26 cellular contexts compared by ENCODE assay signal in the genomic region with DNA sequence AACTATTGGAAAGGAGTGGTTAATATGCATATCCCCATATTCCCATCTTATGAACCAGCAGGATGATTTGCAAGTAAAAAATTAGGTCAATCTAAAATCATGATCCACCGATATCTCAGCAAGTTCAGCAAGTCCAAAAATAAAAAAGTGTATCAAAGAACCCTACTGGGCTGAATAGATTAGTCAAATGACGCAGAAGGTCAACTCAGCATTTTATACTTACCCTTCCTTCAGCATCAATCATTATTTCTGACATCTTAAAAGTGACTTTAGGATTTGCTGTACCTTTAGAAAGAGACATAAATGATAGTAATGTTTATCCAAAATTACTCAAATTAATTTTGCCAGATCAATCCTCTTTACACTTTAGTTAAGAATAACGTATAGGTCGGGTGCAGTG. TPM values are rescaled to one million over a fixed set of nuclear protein-coding genes. Genes with fewer than 3 reads are reported as not detected.
DNase-seq lines count a peak whose midpoint lies in the region; ATAC-seq, FAIRE-seq and TF ChIP-seq lines count a peak whose summit lies in the region.
"Had no signal": no experiment of that assay in that cellular context is flagged by ENCODE, and none has a peak within 500 bp of the region (broad histone marks: within the 10 kb centered on the region; RNA-seq: fewer than 3 reads in every experiment).

No MANE protein-coding gene starts in this region.

- intact Hi-C loops in HepG2 (cut with micrococcal nuclease; ENCODE audit: unreplicated experiment), result no loop called here
- intact Hi-C loops in right lobe of liver (cut with DNase I), result no loop called here

- TF ChIP-seq RAD21 in HepG2 (CRISPR knock-in tag; IDR thresholded peaks at IDR 0.05), result no peak

- H3K27ac ChIP-seq in HepG2 (ENCODE audit: extremely low read length, insufficient read depth, low read length) (no peak overlapping the region), right lobe of liver (no peak overlapping the region)
- H3K27ac ChIP-seq: BLaER1 had no signal

- ATAC-seq in HepG2 (no peak), right lobe of liver (no peak), T-helper 17 cell (no peak)
- ATAC-seq: GM12878 had no signal

- H3K4me1 ChIP-seq in HepG2 (ENCODE audit: insufficient read depth, low read length) (no peaks in the 10 kb centered on the region), right lobe of liver (no peaks in the 10 kb centered on the region)
- H3K4me1 ChIP-seq: BE2C, BLaER1 had no signal

- no peak for TF ChIP-seq EP300 in HepG2 (IDR thresholded peaks at IDR 0.05; ENCODE audit: low read depth in 2 of 2, low read length in 2 of 2)
- no peak for TF ChIP-seq EP300 in HepG2 (CRISPR knock-in tag; IDR thresholded peaks at IDR 0.05; ENCODE audit: borderline replicate concordance)

- peaks cover 5 to 56% of the 10 kb centered on the region in 2 experiments for H3K36me3 ChIP-seq in HepG2 (replicated peaks in 1 of 2; ENCODE audit: control insufficient read depth in 1 of 2, insufficient read depth in 2 of 2, low read length in 2 of 2)
- peaks cover 0 to 64% (median 22%) of the 10 kb centered on the region in 4 donors for H3K36me3 ChIP-seq in right lobe of liver

- H3K4me3 Mint-ChIP-seq in T-helper 17 cell, result no peak overlapping the region
- H3K4me3 Mint-ChIP-seq: CD14-positive monocyte; CD4-positive, alpha-beta memory T cell; CD4-positive, CD25-positive, alpha-beta regulatory T cell; CD8-positive, alpha-beta memory T cell had no signal

- H4K20me1 ChIP-seq in HepG2 (ENCODE audit: insufficient read depth, low read length), result no peaks in the 10 kb centered on the region

- H3K27me3 ChIP-seq in HepG2 (ENCODE audit: control insufficient read depth in 1 of 2, insufficient read depth in 2 of 2, low read length in 2 of 2) (no peaks in the 10 kb centered on the region), right lobe of liver (no peaks in the 10 kb centered on the region)
- H3K27me3 ChIP-seq: BE2C, BLaER1 had no signal

- TF ChIP-seq CTCF in HepG2 (CRISPR knock-in tag; IDR thresholded peaks at IDR 0.05) (no peak), right lobe of liver (IDR thresholded peaks at IDR 0.05) (no peak)

- TF ChIP-seq POLR2A in HepG2 (IDR thresholded peaks at IDR 0.05; ENCODE audit: insufficient read depth in 1 of 2, low read depth in 2 of 2, low read length in 2 of 2), result no peak
- TF ChIP-seq POLR2A in right lobe of liver (IDR thresholded peaks at IDR 0.05), result no peak

- peak overlapping the region; percentile 57 for H3K27ac Mint-ChIP-seq in T-helper 17 cell

- no peaks in the 10 kb centered on the region for H3K79me2 ChIP-seq in HepG2 (ENCODE audit: insufficient read depth, low read length)

- no peak overlapping the region for H3K4me2 ChIP-seq in HepG2 (ENCODE audit: low read depth, low read length)
- H3K4me2 ChIP-seq: BLaER1 had no signal

- in situ Hi-C loops in HepG2 (cut with HindIII; ENCODE audit: extremely low pct_ligation_motif_present, low pct_unique_long_range_greater_than_20kb), result no loop called here

- H2AFZ ChIP-seq in HepG2 (ENCODE audit: low read length), result no peak overlapping the region

- H3K36me3 Mint-ChIP-seq in T-helper 17 cell (ENCODE audit: low read depth), result no peaks in the 10 kb centered on the region

- no peak for FAIRE-seq in HepG2 (lab: Jason Lieb, UNC)
- FAIRE-seq in islet of Langerhans (lab: Jason Lieb, UNC), result peak; percentile 41
- FAIRE-seq: A204.1, GM12878, GM12892, GM18507 had no signal

- no peak overlapping the region for H3K9ac ChIP-seq in HepG2 (ENCODE audit: insufficient read depth, low read depth, low read length)
- H3K9ac ChIP-seq: BLaER1 had no signal

- DNase-seq in HepG2 (ENCODE audit: low spot score) (no peak), right lobe of liver (no peak), T-helper 17 cell (no peak), T1000 (lab: John Stamatoyannopoulos, UW) (no peak)
- DNase-seq in activated CD8-positive, alpha-beta memory T cell treated with anti-CD3 and anti-CD28 coated beads for 24 hours, result no peak
- DNase-seq: 8988T; BE2C; C1 segment of cervical spinal cord; CD4-positive, alpha-beta memory T cell; CD4-positive, CD25-positive, alpha-beta regulatory T cell; CD8-positive, alpha-beta memory T cell; COR-L47; DMS 273 treated with DMSO at 0.1 percent for 48 hours; DMS153; DMS53; DMS79; DND-41; EL; GDM1 had no signal

- peaks cover 2% of the 10 kb centered on the region for H3K4me1 Mint-ChIP-seq in T-helper 17 cell
- H3K4me1 Mint-ChIP-seq: CD14-positive monocyte; CD4-positive, alpha-beta memory T cell; CD8-positive, alpha-beta memory T cell had no signal

- CTCF ChIA-PET in HepG2 (lab: Yijun Ruan, JAX; ENCODE audit: low intra/inter-chr PET ratio, low total read pairs), result no interaction called here

- BruUV-seq in HepG2 (replicated peaks; lab: Mats Ljungman, UMichigan), result no TSS peak

- WGBS in HepG2 (ENCODE audit: low lambda C conversion rate), result 98% methylated on average over 4 of the region's 4 CpGs
- WGBS in right lobe of liver (ENCODE audit: insufficient coverage, low coverage, low lambda C conversion rate, missing lambda C conversion rate), result 90% methylated on average over 4 of the region's 4 CpGs

- POLR2A ChIA-PET in HepG2 (lab: Yijun Ruan, JAX), result no interaction called here

- no peaks in the 10 kb centered on the region for H3K9me3 ChIP-seq in HepG2 (ENCODE audit: low read length)
- no peaks in the 10 kb centered on the region for H3K9me3 ChIP-seq in right lobe of liver
- H3K9me3 ChIP-seq in T-helper 17 cell (ENCODE audit: control insufficient read depth, low read length, poor library complexity, severe bottlenecking), result no peaks in the 10 kb centered on the region
- H3K9me3 ChIP-seq: BE2C, BLaER1 had no signal

- H3K4me3 ChIP-seq in HepG2 (replicated peaks in 1 of 3; ENCODE audit: insufficient read depth in 1 of 3, low read depth in 2 of 3, low read length in 3 of 3) (no peak overlapping the region), right lobe of liver (no peak overlapping the region)
- H3K4me3 ChIP-seq: BLaER1, GM12878 had no signal

- H3K27me3 Mint-ChIP-seq in T-helper 17 cell, result no peaks in the 10 kb centered on the region
- H3K27me3 Mint-ChIP-seq: CD4-positive, alpha-beta memory T cell; CD4-positive, CD25-positive, alpha-beta regulatory T cell; CD8-positive, alpha-beta memory T cell had no signal

TF ChIP-seq in HepG2, 621 proteins besides CTCF, POLR2A, EP300 and RAD21 (continues in another document):
- TF ChIP-seq MAFK (conservative IDR thresholded peaks at IDR 0.05 in 1 of 2, IDR thresholded peaks at IDR 0.05 in 1 of 2; ENCODE audit: low read length in 2 of 2) (peak in 1 of 2 experiments; percentile 57; a peak in 3 of 4 replicates), MAFF (IDR thresholded peaks at IDR 0.05; ENCODE audit: low read depth, low read length) (0 out of 2 replicates have a peak, but pooled peaks have one; percentile 21)

RNA-seq across cellular contexts. Expression of gene DPP8, which starts 32.6 kb away (rescaled TPM):
- total RNA-seq in HepG2 (2016; rRNA removed; fragmentation: Illumina TruSeq; extraction: Trizol), result 26.3 and 34.8 TPM in 2 replicates
- total RNA-seq in HepG2 (2016; cell fraction: cytosol; rRNA removed; fragmentation: Illumina TruSeq; extraction: Trizol; ENCODE audit: low read depth), result 23.0 and 25.9 TPM in 2 replicates
- total RNA-seq in HepG2 (2016; cell fraction: insoluble cytoplasmic fraction; rRNA removed; fragmentation: Illumina TruSeq; extraction: Trizol), result 26.4 and 32.7 TPM in 2 replicates
- total RNA-seq in HepG2 (2016; cell fraction: membrane; rRNA removed; fragmentation: Illumina TruSeq; extraction: Trizol), result 20.1 and 21.7 TPM in 2 replicates
- 23.4 and 30.5 TPM in 2 replicates for total RNA-seq in HepG2 (2016; cell fraction: nucleus; rRNA removed; fragmentation: Illumina TruSeq; extraction: Trizol)
- 13.5 and 18.0 TPM in 2 replicates for polyA plus RNA-seq in HepG2 (2011; rRNA removed)
- polyA plus RNA-seq in HepG2 (2011; cell fraction: cytosol; rRNA removed), result 9.2 and 11.8 TPM in 2 replicates
- polyA plus RNA-seq in HepG2 (2011; cell fraction: nucleus; rRNA removed), result 9.5 and 12.0 TPM in 2 replicates
- polyA plus RNA-seq in HepG2 (2012), result 15.2 and 16.0 TPM in 2 replicates
- polyA plus RNA-seq in HepG2 (2016; cell fraction: cytosol; fragmentation: Illumina TruSeq; extraction: Trizol; ENCODE audit: low read depth), result 7.7 and 8.5 TPM in 2 replicates
- 18.8 and 20.8 TPM in 2 replicates for polyA plus RNA-seq in HepG2 (2016; cell fraction: insoluble cytoplasmic fraction; fragmentation: Illumina TruSeq; extraction: Trizol; ENCODE audit: low read depth)
- 6.8 and 8.8 TPM in 2 replicates for polyA plus RNA-seq in HepG2 (2016; cell fraction: membrane; fragmentation: Illumina TruSeq; extraction: Trizol; ENCODE audit: low read depth)
- 17.3 and 23.0 TPM in 2 replicates for polyA plus RNA-seq in HepG2 (2016; cell fraction: nucleus; fragmentation: Illumina TruSeq; extraction: Trizol; ENCODE audit: insufficient read depth, low read depth)
- 18.4 and 28.2 TPM in 2 replicates for polyA minus RNA-seq in HepG2 (2011; rRNA and poly(A)+ RNA removed; ENCODE audit: low replicate concordance)
- 22.0 and 23.1 TPM in 2 replicates for polyA minus RNA-seq in HepG2 (2011; cell fraction: cytosol; rRNA and poly(A)+ RNA removed)
- 62.6 and 67.9 TPM in 2 replicates for polyA minus RNA-seq in HepG2 (2011; cell fraction: nucleus; rRNA and poly(A)+ RNA removed)
- 10 to 100 TPM in 3 of 6 experiments, 1 to 10 TPM in 3; 7.6 to 12.3 (median 10.3) TPM for total RNA-seq in right lobe of liver
- total RNA-seq in T-helper 17 cell, result 10 to 100 TPM; 37.9 to 42.9 TPM

RNA-seq across cellular contexts. Expression of gene HACD3, which starts 45.4 kb away (rescaled TPM):
- total RNA-seq in HepG2 (2016; rRNA removed; fragmentation: Illumina TruSeq; extraction: Trizol) (108 and 161 TPM in 2 replicates), right lobe of liver (10 to 100 TPM; 48.7 to 73.9 (median 61.7) TPM), T-helper 17 cell (10 to 100 TPM; 14.3 to 14.8 TPM)
- total RNA-seq in HepG2 (2016; cell fraction: cytosol; rRNA removed; fragmentation: Illumina TruSeq; extraction: Trizol; ENCODE audit: low read depth), result 13.4 and 13.9 TPM in 2 replicates
- 111 and 164 TPM in 2 replicates for total RNA-seq in HepG2 (2016; cell fraction: insoluble cytoplasmic fraction; rRNA removed; fragmentation: Illumina TruSeq; extraction: Trizol)
- 45.2 and 51.9 TPM in 2 replicates for total RNA-seq in HepG2 (2016; cell fraction: membrane; rRNA removed; fragmentation: Illumina TruSeq; extraction: Trizol)
- 114 and 134 TPM in 2 replicates for total RNA-seq in HepG2 (2016; cell fraction: nucleus; rRNA removed; fragmentation: Illumina TruSeq; extraction: Trizol)
- polyA plus RNA-seq in HepG2 (2011; rRNA removed), result 71.5 and 73.6 TPM in 2 replicates
- polyA plus RNA-seq in HepG2 (2011; cell fraction: cytosol; rRNA removed), result 49.0 and 79.5 TPM in 2 replicates
- 13.2 and 18.7 TPM in 2 replicates for polyA plus RNA-seq in HepG2 (2011; cell fraction: nucleus; rRNA removed)
- 93.0 and 111 TPM in 2 replicates for polyA plus RNA-seq in HepG2 (2012)
- polyA plus RNA-seq in HepG2 (2016; cell fraction: cytosol; fragmentation: Illumina TruSeq; extraction: Trizol; ENCODE audit: low read depth), result 10.0 and 10.2 TPM in 2 replicates
- polyA plus RNA-seq in HepG2 (2016; cell fraction: insoluble cytoplasmic fraction; fragmentation: Illumina TruSeq; extraction: Trizol; ENCODE audit: low read depth), result 78.4 and 81.1 TPM in 2 replicates
- 21.7 and 24.2 TPM in 2 replicates for polyA plus RNA-seq in HepG2 (2016; cell fraction: membrane; fragmentation: Illumina TruSeq; extraction: Trizol; ENCODE audit: low read depth)
- 124 TPM in 2 replicates for polyA plus RNA-seq in HepG2 (2016; cell fraction: nucleus; fragmentation: Illumina TruSeq; extraction: Trizol; ENCODE audit: insufficient read depth, low read depth)
- 84.1 and 114 TPM in 2 replicates for polyA minus RNA-seq in HepG2 (2011; rRNA and poly(A)+ RNA removed; ENCODE audit: low replicate concordance)
- polyA minus RNA-seq in HepG2 (2011; cell fraction: cytosol; rRNA and poly(A)+ RNA removed), result 61.3 and 74.8 TPM in 2 replicates
- 39.7 and 52.5 TPM in 2 replicates for polyA minus RNA-seq in HepG2 (2011; cell fraction: nucleus; rRNA and poly(A)+ RNA removed)
